39 cellular contexts compared by ENCODE assay signal in the genomic region with DNA sequence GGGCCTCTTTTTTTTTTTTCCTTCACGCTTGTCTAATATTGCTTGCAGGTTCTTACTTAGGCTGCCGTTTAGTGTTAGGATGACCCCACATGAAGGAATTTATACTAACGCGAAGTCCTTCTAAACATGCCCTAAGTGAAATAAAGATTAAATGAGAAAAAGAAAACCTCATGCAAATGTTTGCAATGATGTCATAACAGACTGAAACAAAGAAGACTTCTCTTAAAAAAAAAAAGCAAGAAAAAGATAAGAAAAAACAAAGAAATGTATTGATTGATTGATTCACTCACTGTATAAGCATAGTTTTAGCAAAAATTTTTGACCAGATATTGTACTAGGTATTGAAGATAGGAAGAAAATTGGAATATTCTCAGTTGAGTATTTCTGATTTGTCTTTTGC.
"Had no signal": no experiment of that assay in that cellular context is flagged by ENCODE, and none has a peak within 500 bp of the region (broad histone marks: within the 10 kb centered on the region; RNA-seq: fewer than 3 reads in every experiment).

No MANE protein-coding gene starts in this region.

- H3K27me3 ChIP-seq: adrenal gland, ascending aorta, body of pancreas, brain microvascular endothelial cell, breast epithelium, cardiac muscle cell had no signal

- H3K9me3 ChIP-seq: adrenal gland, ascending aorta, body of pancreas, breast epithelium had no signal

- FAIRE-seq: astrocyte, bronchial epithelial cell, colon had no signal

- H3K27me3 Mint-ChIP-seq: activated naive CD8-positive, alpha-beta T cell treated with anti-CD3 and anti-CD28 coated beads, Interleukin-2, amount 10 ng/mL, durations not matched to agents 7 days and 5 days; activated naive CD8-positive, alpha-beta T cell treated with anti-CD3 and anti-CD28 coated beads, Interleukin-2, amount 50 U/mL, for 24 hours; central memory CD8-positive, alpha-beta T cell had no signal

- H3K36me3 Mint-ChIP-seq: activated naive CD4-positive, alpha-beta T cell treated with anti-CD3 and anti-CD28 coated beads, Interleukin-2, amount 50 U/mL, for 24 hours; activated naive CD4-positive, alpha-beta T cell treated with anti-CD3 and anti-CD28 coated beads, Interleukin-2, amount 50 U/mL, for 72 hours; activated naive CD8-positive, alpha-beta T cell; activated naive CD8-positive, alpha-beta T cell treated with anti-CD3 and anti-CD28 coated beads for 36 hours; activated naive CD8-positive, alpha-beta T cell treated with anti-CD3 and anti-CD28 coated beads, Interleukin-2, amount 10 ng/mL, durations not matched to agents 7 days and 5 days had no signal

- H3K27ac ChIP-seq: adrenal gland, body of pancreas, brain microvascular endothelial cell, breast epithelium, cardiac muscle cell had no signal

- H3K4me1 Mint-ChIP-seq: activated naive CD4-positive, alpha-beta T cell treated with anti-CD3 and anti-CD28 coated beads, Interleukin-2, amount 50 U/mL, for 24 hours; activated naive CD8-positive, alpha-beta T cell treated with anti-CD3 and anti-CD28 coated beads for 36 hours; activated naive CD8-positive, alpha-beta T cell treated with anti-CD3 and anti-CD28 coated beads, Interleukin-2, amount 10 ng/mL, durations not matched to agents 7 days and 5 days; activated naive CD8-positive, alpha-beta T cell treated with anti-CD3 and anti-CD28 coated beads, Interleukin-2, amount 50 U/mL, for 24 hours; activated T-helper 17 cell treated with anti-CD3 and anti-CD28 coated beads, Interleukin-2, amount 50 U/mL, for 72 hours; central memory CD8-positive, alpha-beta T cell had no signal

- ATAC-seq: activated naive CD4-positive, alpha-beta T cell treated with anti-CD3 and anti-CD28 coated beads, Interleukin-2, amount 50 U/mL, for 72 hours; activated naive CD8-positive, alpha-beta T cell treated with anti-CD3 and anti-CD28 coated beads, Interleukin-2, amount 50 U/mL, for 24 hours; activated T-cell treated with anti-CD3 and anti-CD28 coated beads, Interleukin-2, amount 50 U/mL, for 4 hours; activated T-cell treated with anti-CD3 and anti-CD28 coated beads, Interleukin-2, amount 50 U/mL, for 72 hours; activated T-helper 17 cell treated with anti-CD3 and anti-CD28 coated beads, Interleukin-2, amount 50 U/mL, for 72 hours; body of pancreas had no signal

- H3K4me3 ChIP-seq: adrenal gland, ascending aorta, body of pancreas, breast epithelium, cardiac muscle cell had no signal

- H3K27ac Mint-ChIP-seq: activated naive CD4-positive, alpha-beta T cell treated with anti-CD3 and anti-CD28 coated beads for 36 hours; activated naive CD4-positive, alpha-beta T cell treated with anti-CD3 and anti-CD28 coated beads, Interleukin-2, amount 50 U/mL, for 24 hours; activated naive CD4-positive, alpha-beta T cell treated with anti-CD3 and anti-CD28 coated beads, Interleukin-2, amount 50 U/mL, for 72 hours; activated naive CD8-positive, alpha-beta T cell; activated naive CD8-positive, alpha-beta T cell treated with anti-CD3 and anti-CD28 coated beads for 36 hours; activated naive CD8-positive, alpha-beta T cell treated with anti-CD3 and anti-CD28 coated beads, Interleukin-2, amount 10 ng/mL, durations not matched to agents 7 days and 5 days; activated naive CD8-positive, alpha-beta T cell treated with anti-CD3 and anti-CD28 coated beads, Interleukin-2, amount 50 U/mL, for 24 hours; activated T-cell treated with anti-CD3 and anti-CD28 coated beads, Interleukin-2, amount 50 U/mL, for 24 hours; activated T-cell treated with anti-CD3 and anti-CD28 coated beads, Interleukin-2, amount 50 U/mL, for 72 hours; activated T-helper 1 cell treated with anti-CD3 and anti-CD28 coated beads, Interleukin-12 subunit alpha, Interleukin-12 subunit beta, Interleukin-2, Interleukin-4 antibody, amounts not matched to agents 30 ng/mL and 10 ng/mL and 1 ng/mL, durations not matched to agents 14 hours and 24 hours and 36 hours; activated T-helper 17 cell treated with anti-CD3 and anti-CD28 coated beads, Interleukin-2, amount 50 U/mL, for 72 hours; activated T-helper 2 cell treated with anti-CD3 and anti-CD28 coated beads, Interferon-gamma antibody, Interleukin-2, Interleukin-4, amounts not matched to agents 10 μg/mL and 5 μg/mL and 100 μg/mL, durations not matched to agents 14 hours and 24 hours and 36 hours had no signal

- H3K36me3 ChIP-seq: adrenal gland, ascending aorta, brain microvascular endothelial cell, breast epithelium, cardiac muscle cell had no signal

- H3K4me1 ChIP-seq: adrenal gland, body of pancreas, breast epithelium had no signal

- DNase-seq: activated effector memory CD4-positive, alpha-beta T cell treated with anti-CD3 and anti-CD28 coated beads, Interleukin-2, amount 50 U/mL, for 16 hours; activated effector memory CD4-positive, alpha-beta T cell treated with Interleukin-2 at 50 U/mL for 16 hours; activated gamma-delta T cell; activated gamma-delta T cell treated with Interleukin-2 at 50 U/mL for 16 hours; activated naive CD4-positive, alpha-beta T cell; activated naive CD4-positive, alpha-beta T cell treated with anti-CD3 and anti-CD28 coated beads for 36 hours; activated naive CD4-positive, alpha-beta T cell treated with anti-CD3 and anti-CD28 coated beads, Interleukin-2, amount 50 U/mL, for 16 hours; activated naive CD4-positive, alpha-beta T cell treated with Interleukin-2 at 50 U/mL for 16 hours; activated naive CD8-positive, alpha-beta T cell treated with anti-CD3 and anti-CD28 coated beads for 36 hours; activated naive CD8-positive, alpha-beta T cell treated with anti-CD3 and anti-CD28 coated beads, Interleukin-2, amount 10 ng/mL, durations not matched to agents 7 days and 5 days; activated naive CD8-positive, alpha-beta T cell treated with anti-CD3 and anti-CD28 coated beads, Interleukin-2, amount 50 U/mL, for 24 hours; activated T-cell treated with anti-CD3 and anti-CD28 coated beads, Interleukin-2, amount 50 U/mL, for 1 hour; activated T-cell treated with anti-CD3 and anti-CD28 coated beads, Interleukin-2, amount 50 U/mL, for 24 hours; activated T-cell treated with anti-CD3 and anti-CD28 coated beads, Interleukin-2, amount 50 U/mL, for 4 hours; activated T-cell treated with anti-CD3 and anti-CD28 coated beads, Interleukin-2, amount 50 U/mL, for 48 hours; activated T-cell treated with anti-CD3 and anti-CD28 coated beads, Interleukin-2, amount 50 U/mL, for 72 hours; adrenal gland; amniotic stem cell; amygdala; anterior cingulate cortex; aorta; body of pancreas; brain microvascular endothelial cell; caudate nucleus; central memory CD4-positive, alpha-beta T cell; cerebellar nuclear complex had no signal

- H3K4me3 Mint-ChIP-seq: activated naive CD4-positive, alpha-beta T cell treated with anti-CD3 and anti-CD28 coated beads for 36 hours; activated naive CD4-positive, alpha-beta T cell treated with anti-CD3 and anti-CD28 coated beads, Interleukin-2, amount 50 U/mL, for 24 hours; activated naive CD8-positive, alpha-beta T cell; activated naive CD8-positive, alpha-beta T cell treated with anti-CD3 and anti-CD28 coated beads for 36 hours; activated naive CD8-positive, alpha-beta T cell treated with anti-CD3 and anti-CD28 coated beads, Interleukin-2, amount 10 ng/mL, durations not matched to agents 7 days and 5 days; activated naive CD8-positive, alpha-beta T cell treated with anti-CD3 and anti-CD28 coated beads, Interleukin-2, amount 50 U/mL, for 24 hours; activated T-cell treated with anti-CD3 and anti-CD28 coated beads, Interleukin-2, amount 50 U/mL, for 24 hours; activated T-cell treated with anti-CD3 and anti-CD28 coated beads, Interleukin-2, amount 50 U/mL, for 4 hours; activated T-cell treated with anti-CD3 and anti-CD28 coated beads, Interleukin-2, amount 50 U/mL, for 72 hours; activated T-helper 1 cell treated with anti-CD3 and anti-CD28 coated beads, Interleukin-12 subunit alpha, Interleukin-12 subunit beta, Interleukin-2, Interleukin-4 antibody, amounts not matched to agents 30 ng/mL and 10 ng/mL and 1 ng/mL, durations not matched to agents 14 hours and 24 hours and 36 hours; activated T-helper 17 cell treated with anti-CD3 and anti-CD28 coated beads, Interleukin-2, amount 50 U/mL, for 72 hours; central memory CD8-positive, alpha-beta T cell had no signal

- H3K9me3 Mint-ChIP-seq: activated naive CD4-positive, alpha-beta T cell treated with anti-CD3 and anti-CD28 coated beads for 36 hours; activated naive CD4-positive, alpha-beta T cell treated with anti-CD3 and anti-CD28 coated beads, Interleukin-2, amount 50 U/mL, for 24 hours; activated naive CD8-positive, alpha-beta T cell treated with anti-CD3 and anti-CD28 coated beads, Interleukin-2, amount 10 ng/mL, durations not matched to agents 7 days and 5 days; activated naive CD8-positive, alpha-beta T cell treated with anti-CD3 and anti-CD28 coated beads, Interleukin-2, amount 50 U/mL, for 24 hours; activated T-cell treated with anti-CD3 and anti-CD28 coated beads, Interleukin-2, amount 50 U/mL, for 24 hours; activated T-helper 1 cell treated with anti-CD3 and anti-CD28 coated beads, Interleukin-12 subunit alpha, Interleukin-12 subunit beta, Interleukin-2, Interleukin-4 antibody, amounts not matched to agents 30 ng/mL and 10 ng/mL and 1 ng/mL, durations not matched to agents 14 hours and 24 hours and 36 hours; activated T-helper 17 cell treated with anti-CD3 and anti-CD28 coated beads, Interleukin-2, amount 50 U/mL, for 72 hours; activated T-helper 2 cell treated with anti-CD3 and anti-CD28 coated beads, Interferon-gamma antibody, Interleukin-2, Interleukin-4, amounts not matched to agents 10 μg/mL and 5 μg/mL and 100 μg/mL, durations not matched to agents 14 hours and 24 hours and 36 hours had no signal
